Comparison of ENCODE assay signal across 22 cellular contexts in the genomic region with DNA sequence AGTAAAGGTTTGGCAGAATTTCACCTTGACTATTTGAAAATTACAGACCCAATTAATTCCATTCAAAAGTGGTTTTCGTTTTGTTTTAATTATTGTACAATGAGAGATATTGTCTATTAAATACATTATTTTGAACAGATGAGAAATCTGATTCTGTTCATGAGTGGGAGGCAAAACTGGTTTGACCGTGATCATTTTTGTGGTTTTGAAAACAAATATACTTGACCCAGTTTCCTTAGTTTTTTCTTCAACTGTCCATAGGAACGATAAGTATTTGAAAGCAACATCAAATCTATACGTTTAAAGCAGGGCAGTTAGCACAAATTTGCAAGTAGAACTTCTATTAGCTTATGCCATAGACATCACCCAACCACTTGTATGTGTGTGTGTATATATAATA.
A peak's percentile ranks its signal among the peaks of the same experiment; 100 is the strongest.
DNase-seq lines count a peak whose midpoint lies in the region; ATAC-seq and TF ChIP-seq lines count a peak whose summit lies in the region.
"Had no signal": no experiment of that assay in that cellular context is flagged by ENCODE, and none has a peak within 500 bp of the region (broad histone marks: within the 10 kb centered on the region; RNA-seq: fewer than 3 reads in every experiment).

No MANE protein-coding gene starts in this region.

- peaks cover 10% of the 10 kb centered on the region for H3K36me3 Mint-ChIP-seq in endothelial cell (ENCODE audit: low read depth, unreplicated experiment)

- H3K4me1 ChIP-seq in upper lobe of left lung: peaks cover 37 to 70% (median 57%) of the 10 kb centered on the region in 4 donors

- H3K4me3 Mint-ChIP-seq in endothelial cell (ENCODE audit: unreplicated experiment): peak overlapping the region; percentile 62
- H3K4me3 Mint-ChIP-seq: CD4-positive, alpha-beta memory T cell; H9; IgD-negative memory B cell had no signal

- H3K27me3 ChIP-seq in upper lobe of left lung: no peaks in the 10 kb centered on the region
- H3K27me3 ChIP-seq in brain microvascular endothelial cell (replicated peaks): no peaks in the 10 kb centered on the region
- H3K27me3 ChIP-seq: MG63 had no signal

- peaks cover 78% of the 10 kb centered on the region for H3K4me1 Mint-ChIP-seq in endothelial cell (ENCODE audit: unreplicated experiment)
- H3K4me1 Mint-ChIP-seq: H9 had no signal

- ATAC-seq in upper lobe of left lung (ENCODE audit: low FRiP score in 2 of 2): no peak

- peak; percentile 12 for DNase-seq in NCI-H510A treated with DMSO at 0.1 percent for 48 hours (lab: John Stamatoyannopoulos, UW)
- no peak for DNase-seq in NCI-H510A (lab: John Stamatoyannopoulos, UW)
- DNase-seq in HT-29 (ENCODE audit: low spot score): peak; percentile 52
- DNase-seq in endothelial cell (ENCODE audit: low spot score): no peak
- DNase-seq in upper lobe of left lung: no peak
- no peak for DNase-seq in brain microvascular endothelial cell
- no peak for DNase-seq in NCI-H446 (lab: John Stamatoyannopoulos, UW)
- no peak for DNase-seq in EL
- DNase-seq: CD4-positive, alpha-beta memory T cell; DND-41; GDM1; H9; Karpas-422; MG63; NCI-H1048; NCI-H1436 treated with DMSO at 0.1 percent for 48 hours; NCI-H2029 treated with DMSO at 0.1 percent for 48 hours; NCI-H345; SHP77; SK-N-SH had no signal

- no peaks in the 10 kb centered on the region for H3K27me3 Mint-ChIP-seq in endothelial cell (ENCODE audit: unreplicated experiment)
- H3K27me3 Mint-ChIP-seq: CD4-positive, alpha-beta memory T cell; IgD-negative memory B cell had no signal

- TF ChIP-seq CTCF in endothelial cell (IDR thresholded peaks at IDR 0.05; ENCODE audit: unreplicated experiment) (no peak), upper lobe of left lung (IDR thresholded peaks at IDR 0.05) (no peak), brain microvascular endothelial cell (IDR thresholded peaks at IDR 0.05; ENCODE audit: low read depth, low read length, missing control alignments) (no peak)

- WGBS in upper lobe of left lung, 2 donors: 65 to 66% methylated on average over 4 of the region's 4 CpGs

- TF ChIP-seq POLR2A in upper lobe of left lung (IDR thresholded peaks at IDR 0.05): no peak

- no peak overlapping the region for H3K4me3 ChIP-seq in upper lobe of left lung
- no peak overlapping the region for H3K4me3 ChIP-seq in brain microvascular endothelial cell (ENCODE audit: low read depth, low read length)
- H3K4me3 ChIP-seq: MG63 had no signal

- no peaks in the 10 kb centered on the region for H3K9me3 Mint-ChIP-seq in endothelial cell (ENCODE audit: unreplicated experiment)
- H3K9me3 Mint-ChIP-seq: CD4-positive, alpha-beta memory T cell; H9; IgD-negative memory B cell had no signal

- peak overlapping the region in 3 of 4 donors; percentile 27 to 56 (median 31) for H3K27ac ChIP-seq in upper lobe of left lung
- H3K27ac ChIP-seq in brain microvascular endothelial cell: no peak overlapping the region
- H3K27ac ChIP-seq: HL-60 had no signal

- no peak overlapping the region for H3K27ac Mint-ChIP-seq in endothelial cell (ENCODE audit: unreplicated experiment)
- H3K27ac Mint-ChIP-seq: CD4-positive, alpha-beta memory T cell; H9 had no signal

- no peaks in the 10 kb centered on the region for H3K9me3 ChIP-seq in upper lobe of left lung
- H3K9me3 ChIP-seq: MG63, SK-N-SH had no signal

- H3K36me3 ChIP-seq in upper lobe of left lung: peaks cover 0 to 26% (median 9%) of the 10 kb centered on the region in 4 donors
- H3K36me3 ChIP-seq in brain microvascular endothelial cell (replicated peaks): peaks cover 14% of the 10 kb centered on the region

- in situ Hi-C loops in brain microvascular endothelial cell (cut with HindIII; ENCODE audit: low pct_ligation_motif_present, low sequenced_read_pairs): no loop called here

- TF ChIP-seq EP300 in upper lobe of left lung (IDR thresholded peaks at IDR 0.05): no peak

Comparison
In these comparisons a context has a peak if more than half of its experiments do, and no peak if none do; other contexts are left out.
1. DNase-seq: peak in NCI-H510A treated with DMSO at 0.1 percent for 48 hours (single experiment) and HT-29 (single experiment); none in NCI-H510A (single experiment), endothelial cell (single experiment), upper lobe of left lung (0 of 2), brain microvascular endothelial cell (single experiment), NCI-H446 (0 of 2) and EL (single experiment).